11 cellular contexts compared by ENCODE assay signal in the genomic region with DNA sequence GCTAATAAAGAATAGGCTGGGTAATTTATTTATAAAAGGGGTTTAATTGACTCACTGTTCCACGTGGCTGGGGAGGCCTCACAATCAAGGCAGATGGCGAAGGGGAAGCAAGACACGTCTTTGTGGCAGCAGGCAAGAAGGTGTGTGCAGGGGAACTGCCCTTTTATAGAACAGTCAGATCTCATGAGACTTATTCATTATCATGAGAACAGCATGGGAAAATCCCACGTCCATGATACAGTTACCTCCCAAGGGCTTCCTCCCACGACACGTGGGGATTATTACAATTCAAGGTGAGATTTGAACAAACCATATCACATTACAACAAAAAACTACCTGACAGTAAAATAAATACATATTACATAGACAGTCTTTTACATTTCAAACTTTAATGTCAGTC.
DNase-seq lines count a peak whose midpoint lies in the region; ATAC-seq and TF ChIP-seq lines count a peak whose summit lies in the region.
"Had no signal": no experiment of that assay in that cellular context is flagged by ENCODE, and none has a peak within 500 bp of the region (broad histone marks: within the 10 kb centered on the region; RNA-seq: fewer than 3 reads in every experiment).

No MANE protein-coding gene starts in this region.

- TF ChIP-seq POLR2A in ovary (IDR thresholded peaks at IDR 0.05), result no peak

- H3K27ac ChIP-seq in ovary, result no peak overlapping the region
- H3K27ac ChIP-seq: cardiac muscle cell had no signal

- 87 to 90% (median 87%) methylated on average over 6 of the region's 6 CpGs for WGBS in ovary, 3 donors

- peak; percentile 71 for ATAC-seq in GM18870 (IDR thresholded peaks at IDR 0.05; ENCODE audit: unreplicated experiment)
- ATAC-seq in HG02973 (IDR thresholded peaks at IDR 0.05; ENCODE audit: unreplicated experiment), result peak; percentile 62
- ATAC-seq in HG03469 (IDR thresholded peaks at IDR 0.05; ENCODE audit: unreplicated experiment), result no peak
- ATAC-seq: left lobe of liver had no signal

- no peak for TF ChIP-seq EP300 in ovary (IDR thresholded peaks at IDR 0.05)

- no peaks in the 10 kb centered on the region for H3K9me3 ChIP-seq in ovary

- no peaks in the 10 kb centered on the region for H3K27me3 Mint-ChIP-seq in HFFc6 (ENCODE audit: insufficient read depth)

- peak; percentile 97 for DNase-seq in DMS 273 (lab: John Stamatoyannopoulos, UW; ENCODE audit: unreplicated experiment)
- peak; percentile 76 to 90 for DNase-seq in NCI-H446 (lab: John Stamatoyannopoulos, UW)
- DNase-seq in NOMO-1 treated with dmso at 0.1 percent for 144 hours (lab: John Stamatoyannopoulos, UW; ENCODE audit: unreplicated experiment), result no peak
- no peak for DNase-seq in HFFc6
- no peak for DNase-seq in ovary
- DNase-seq: NK-92 treated with Interleukin-12 subunit alpha and Interleukin-12 subunit beta, amount 100 ng/mL, for 24 hours had no signal

- H3K4me3 ChIP-seq in ovary, result no peak overlapping the region
- H3K4me3 ChIP-seq: cardiac muscle cell had no signal

- H3K9me3 Mint-ChIP-seq in HFFc6, result no peaks in the 10 kb centered on the region

- no peaks in the 10 kb centered on the region for H3K36me3 ChIP-seq in ovary
- H3K36me3 ChIP-seq: cardiac muscle cell had no signal

- TF ChIP-seq CTCF in HFFc6 (IDR thresholded peaks at IDR 0.05) (no peak), ovary (IDR thresholded peaks at IDR 0.05) (no peak)

- H3K27ac Mint-ChIP-seq in HFFc6, result no peak overlapping the region

- H3K4me3 Mint-ChIP-seq in HFFc6, result no peak overlapping the region

- H3K36me3 Mint-ChIP-seq in HFFc6 (ENCODE audit: low read depth), result no peaks in the 10 kb centered on the region

- H3K27me3 ChIP-seq in ovary, result no peaks in the 10 kb centered on the region
- H3K27me3 ChIP-seq: cardiac muscle cell had no signal

- intact Hi-C loops in ovary (cut with DNase I), result no loop called here

- H3K4me1 Mint-ChIP-seq in HFFc6 (ENCODE audit: low read depth), result peaks cover 26% of the 10 kb centered on the region

- H3K4me1 ChIP-seq in ovary (ENCODE audit: insufficient read depth), result peaks cover 2% of the 10 kb centered on the region

Comparison
In these comparisons a context has a peak if more than half of its experiments do, and no peak if none do; other contexts are left out.
1. DNase-seq: peak in DMS 273 (single experiment) and NCI-H446 (2 of 2); none in NOMO-1 treated with dmso at 0.1 percent for 144 hours (single experiment), HFFc6 (single experiment) and ovary (0 of 5).